In the genomic region with DNA sequence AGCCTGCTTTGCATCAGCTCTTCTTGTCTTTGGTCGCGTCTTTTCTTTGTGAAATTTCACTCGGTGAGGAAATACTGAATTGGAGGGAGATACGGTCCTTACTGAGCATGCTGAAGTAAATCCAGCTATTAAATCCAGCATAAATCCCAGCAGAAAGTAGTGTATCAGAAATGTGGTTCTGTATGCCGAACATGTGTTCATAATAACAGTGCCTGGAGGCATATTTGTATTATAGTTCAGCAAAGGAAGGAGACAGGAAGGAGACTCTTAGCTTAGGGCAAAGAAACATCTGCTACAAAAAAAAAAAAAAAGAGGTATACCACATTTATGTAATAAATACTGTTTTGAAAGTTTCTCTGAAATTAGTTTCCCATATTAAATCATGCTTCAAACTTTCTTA, we compare ENCODE assay signal across 2 cellular contexts.
A peak's percentile ranks its signal among the peaks of the same experiment; 100 is the strongest.
TF ChIP-seq lines count a peak whose summit lies in the region.

No MANE protein-coding gene starts in this region.

TF ChIP-seq in HepG2, 621 proteins besides CTCF, POLR2A, EP300 and RAD21 (continued from another document):
- TF ChIP-seq, protein P1, sequence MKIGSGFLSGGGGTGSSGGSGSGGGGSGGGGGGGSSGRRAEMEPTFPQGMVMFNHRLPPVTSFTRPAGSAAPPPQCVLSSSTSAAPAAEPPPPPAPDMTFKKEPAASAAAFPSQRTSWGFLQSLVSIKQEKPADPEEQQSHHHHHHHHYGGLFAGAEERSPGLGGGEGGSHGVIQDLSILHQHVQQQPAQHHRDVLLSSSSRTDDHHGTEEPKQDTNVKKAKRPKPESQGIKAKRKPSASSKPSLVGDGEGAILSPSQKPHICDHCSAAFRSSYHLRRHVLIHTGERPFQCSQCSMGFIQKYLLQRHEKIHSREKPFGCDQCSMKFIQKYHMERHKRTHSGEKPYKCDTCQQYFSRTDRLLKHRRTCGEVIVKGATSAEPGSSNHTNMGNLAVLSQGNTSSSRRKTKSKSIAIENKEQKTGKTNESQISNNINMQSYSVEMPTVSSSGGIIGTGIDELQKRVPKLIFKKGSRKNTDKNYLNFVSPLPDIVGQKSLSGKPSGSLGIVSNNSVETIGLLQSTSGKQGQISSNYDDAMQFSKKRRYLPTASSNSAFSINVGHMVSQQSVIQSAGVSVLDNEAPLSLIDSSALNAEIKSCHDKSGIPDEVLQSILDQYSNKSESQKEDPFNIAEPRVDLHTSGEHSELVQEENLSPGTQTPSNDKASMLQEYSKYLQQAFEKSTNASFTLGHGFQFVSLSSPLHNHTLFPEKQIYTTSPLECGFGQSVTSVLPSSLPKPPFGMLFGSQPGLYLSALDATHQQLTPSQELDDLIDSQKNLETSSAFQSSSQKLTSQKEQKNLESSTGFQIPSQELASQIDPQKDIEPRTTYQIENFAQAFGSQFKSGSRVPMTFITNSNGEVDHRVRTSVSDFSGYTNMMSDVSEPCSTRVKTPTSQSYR (CRISPR knock-in tag; IDR thresholded peaks at IDR 0.05; ENCODE audit: borderline replicate concordance): no peak
- TF ChIP-seq, protein P2, sequence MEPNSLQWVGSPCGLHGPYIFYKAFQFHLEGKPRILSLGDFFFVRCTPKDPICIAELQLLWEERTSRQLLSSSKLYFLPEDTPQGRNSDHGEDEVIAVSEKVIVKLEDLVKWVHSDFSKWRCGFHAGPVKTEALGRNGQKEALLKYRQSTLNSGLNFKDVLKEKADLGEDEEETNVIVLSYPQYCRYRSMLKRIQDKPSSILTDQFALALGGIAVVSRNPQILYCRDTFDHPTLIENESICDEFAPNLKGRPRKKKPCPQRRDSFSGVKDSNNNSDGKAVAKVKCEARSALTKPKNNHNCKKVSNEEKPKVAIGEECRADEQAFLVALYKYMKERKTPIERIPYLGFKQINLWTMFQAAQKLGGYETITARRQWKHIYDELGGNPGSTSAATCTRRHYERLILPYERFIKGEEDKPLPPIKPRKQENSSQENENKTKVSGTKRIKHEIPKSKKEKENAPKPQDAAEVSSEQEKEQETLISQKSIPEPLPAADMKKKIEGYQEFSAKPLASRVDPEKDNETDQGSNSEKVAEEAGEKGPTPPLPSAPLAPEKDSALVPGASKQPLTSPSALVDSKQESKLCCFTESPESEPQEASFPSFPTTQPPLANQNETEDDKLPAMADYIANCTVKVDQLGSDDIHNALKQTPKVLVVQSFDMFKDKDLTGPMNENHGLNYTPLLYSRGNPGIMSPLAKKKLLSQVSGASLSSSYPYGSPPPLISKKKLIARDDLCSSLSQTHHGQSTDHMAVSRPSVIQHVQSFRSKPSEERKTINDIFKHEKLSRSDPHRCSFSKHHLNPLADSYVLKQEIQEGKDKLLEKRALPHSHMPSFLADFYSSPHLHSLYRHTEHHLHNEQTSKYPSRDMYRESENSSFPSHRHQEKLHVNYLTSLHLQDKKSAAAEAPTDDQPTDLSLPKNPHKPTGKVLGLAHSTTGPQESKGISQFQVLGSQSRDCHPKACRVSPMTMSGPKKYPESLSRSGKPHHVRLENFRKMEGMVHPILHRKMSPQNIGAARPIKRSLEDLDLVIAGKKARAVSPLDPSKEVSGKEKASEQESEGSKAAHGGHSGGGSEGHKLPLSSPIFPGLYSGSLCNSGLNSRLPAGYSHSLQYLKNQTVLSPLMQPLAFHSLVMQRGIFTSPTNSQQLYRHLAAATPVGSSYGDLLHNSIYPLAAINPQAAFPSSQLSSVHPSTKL (CRISPR knock-in tag; IDR thresholded peaks at IDR 0.05): no peak
- TF ChIP-seq ZNF383 (CRISPR knock-in tag; IDR thresholded peaks at IDR 0.05; ENCODE audit: borderline replicate concordance) (no peak), ZNF747 (CRISPR knock-in tag; IDR thresholded peaks at IDR 0.05; ENCODE audit: borderline replicate concordance) (no peak), MEIS2 (CRISPR knock-in tag; IDR thresholded peaks at IDR 0.05) (no peak)
- TF ChIP-seq, protein P3, sequence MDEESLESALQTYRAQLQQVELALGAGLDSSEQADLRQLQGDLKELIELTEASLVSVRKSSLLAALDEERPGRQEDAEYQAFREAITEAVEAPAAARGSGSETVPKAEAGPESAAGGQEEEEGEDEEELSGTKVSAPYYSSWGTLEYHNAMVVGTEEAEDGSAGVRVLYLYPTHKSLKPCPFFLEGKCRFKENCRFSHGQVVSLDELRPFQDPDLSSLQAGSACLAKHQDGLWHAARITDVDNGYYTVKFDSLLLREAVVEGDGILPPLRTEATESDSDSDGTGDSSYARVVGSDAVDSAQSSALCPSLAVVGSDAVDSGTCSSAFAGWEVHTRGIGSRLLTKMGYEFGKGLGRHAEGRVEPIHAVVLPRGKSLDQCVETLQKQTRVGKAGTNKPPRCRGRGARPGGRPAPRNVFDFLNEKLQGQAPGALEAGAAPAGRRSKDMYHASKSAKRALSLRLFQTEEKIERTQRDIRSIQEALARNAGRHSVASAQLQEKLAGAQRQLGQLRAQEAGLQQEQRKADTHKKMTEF (CRISPR knock-in tag; IDR thresholded peaks at IDR 0.05): no peak
- TF ChIP-seq, protein P4, sequence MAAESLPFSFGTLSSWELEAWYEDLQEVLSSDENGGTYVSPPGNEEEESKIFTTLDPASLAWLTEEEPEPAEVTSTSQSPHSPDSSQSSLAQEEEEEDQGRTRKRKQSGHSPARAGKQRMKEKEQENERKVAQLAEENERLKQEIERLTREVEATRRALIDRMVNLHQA (CRISPR knock-in tag; IDR thresholded peaks at IDR 0.05): no peak
- TF ChIP-seq, protein P5, sequence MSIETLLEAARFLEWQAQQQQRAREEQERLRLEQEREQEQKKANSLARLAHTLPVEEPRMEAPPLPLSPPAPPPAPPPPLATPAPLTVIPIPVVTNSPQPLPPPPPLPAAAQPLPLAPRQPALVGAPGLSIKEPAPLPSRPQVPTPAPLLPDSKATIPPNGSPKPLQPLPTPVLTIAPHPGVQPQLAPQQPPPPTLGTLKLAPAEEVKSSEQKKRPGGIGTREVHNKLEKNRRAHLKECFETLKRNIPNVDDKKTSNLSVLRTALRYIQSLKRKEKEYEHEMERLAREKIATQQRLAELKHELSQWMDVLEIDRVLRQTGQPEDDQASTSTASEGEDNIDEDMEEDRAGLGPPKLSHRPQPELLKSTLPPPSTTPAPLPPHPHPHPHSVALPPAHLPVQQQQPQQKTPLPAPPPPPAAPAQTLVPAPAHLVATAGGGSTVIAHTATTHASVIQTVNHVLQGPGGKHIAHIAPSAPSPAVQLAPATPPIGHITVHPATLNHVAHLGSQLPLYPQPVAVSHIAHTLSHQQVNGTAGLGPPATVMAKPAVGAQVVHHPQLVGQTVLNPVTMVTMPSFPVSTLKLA (IDR thresholded peaks at IDR 0.05): peak; percentile 89

TF ChIP-seq in SK-N-SH treated with all-trans-retinoic acid at 6 μM for 48 hours, 23 proteins besides CTCF, POLR2A, EP300 and RAD21 (continued from another document):
- TF ChIP-seq, protein P6, sequence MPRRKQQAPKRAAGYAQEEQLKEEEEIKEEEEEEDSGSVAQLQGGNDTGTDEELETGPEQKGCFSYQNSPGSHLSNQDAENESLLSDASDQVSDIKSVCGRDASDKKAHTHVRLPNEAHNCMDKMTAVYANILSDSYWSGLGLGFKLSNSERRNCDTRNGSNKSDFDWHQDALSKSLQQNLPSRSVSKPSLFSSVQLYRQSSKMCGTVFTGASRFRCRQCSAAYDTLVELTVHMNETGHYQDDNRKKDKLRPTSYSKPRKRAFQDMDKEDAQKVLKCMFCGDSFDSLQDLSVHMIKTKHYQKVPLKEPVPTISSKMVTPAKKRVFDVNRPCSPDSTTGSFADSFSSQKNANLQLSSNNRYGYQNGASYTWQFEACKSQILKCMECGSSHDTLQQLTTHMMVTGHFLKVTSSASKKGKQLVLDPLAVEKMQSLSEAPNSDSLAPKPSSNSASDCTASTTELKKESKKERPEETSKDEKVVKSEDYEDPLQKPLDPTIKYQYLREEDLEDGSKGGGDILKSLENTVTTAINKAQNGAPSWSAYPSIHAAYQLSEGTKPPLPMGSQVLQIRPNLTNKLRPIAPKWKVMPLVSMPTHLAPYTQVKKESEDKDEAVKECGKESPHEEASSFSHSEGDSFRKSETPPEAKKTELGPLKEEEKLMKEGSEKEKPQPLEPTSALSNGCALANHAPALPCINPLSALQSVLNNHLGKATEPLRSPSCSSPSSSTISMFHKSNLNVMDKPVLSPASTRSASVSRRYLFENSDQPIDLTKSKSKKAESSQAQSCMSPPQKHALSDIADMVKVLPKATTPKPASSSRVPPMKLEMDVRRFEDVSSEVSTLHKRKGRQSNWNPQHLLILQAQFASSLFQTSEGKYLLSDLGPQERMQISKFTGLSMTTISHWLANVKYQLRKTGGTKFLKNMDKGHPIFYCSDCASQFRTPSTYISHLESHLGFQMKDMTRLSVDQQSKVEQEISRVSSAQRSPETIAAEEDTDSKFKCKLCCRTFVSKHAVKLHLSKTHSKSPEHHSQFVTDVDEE (CRISPR knock-in tag; IDR thresholded peaks at IDR 0.05): no peak
- TF ChIP-seq, protein P7, sequence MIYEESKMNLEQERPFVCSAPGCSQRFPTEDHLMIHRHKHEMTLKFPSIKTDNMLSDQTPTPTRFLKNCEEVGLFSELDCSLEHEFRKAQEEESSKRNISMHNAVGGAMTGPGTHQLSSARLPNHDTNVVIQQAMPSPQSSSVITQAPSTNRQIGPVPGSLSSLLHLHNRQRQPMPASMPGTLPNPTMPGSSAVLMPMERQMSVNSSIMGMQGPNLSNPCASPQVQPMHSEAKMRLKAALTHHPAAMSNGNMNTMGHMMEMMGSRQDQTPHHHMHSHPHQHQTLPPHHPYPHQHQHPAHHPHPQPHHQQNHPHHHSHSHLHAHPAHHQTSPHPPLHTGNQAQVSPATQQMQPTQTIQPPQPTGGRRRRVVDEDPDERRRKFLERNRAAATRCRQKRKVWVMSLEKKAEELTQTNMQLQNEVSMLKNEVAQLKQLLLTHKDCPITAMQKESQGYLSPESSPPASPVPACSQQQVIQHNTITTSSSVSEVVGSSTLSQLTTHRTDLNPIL (CRISPR knock-in tag; IDR thresholded peaks at IDR 0.05; ENCODE audit: low read depth): no peak
- no peak for TF ChIP-seq ZNF8 (CRISPR knock-in tag; IDR thresholded peaks at IDR 0.05)
